In the genomic region with DNA sequence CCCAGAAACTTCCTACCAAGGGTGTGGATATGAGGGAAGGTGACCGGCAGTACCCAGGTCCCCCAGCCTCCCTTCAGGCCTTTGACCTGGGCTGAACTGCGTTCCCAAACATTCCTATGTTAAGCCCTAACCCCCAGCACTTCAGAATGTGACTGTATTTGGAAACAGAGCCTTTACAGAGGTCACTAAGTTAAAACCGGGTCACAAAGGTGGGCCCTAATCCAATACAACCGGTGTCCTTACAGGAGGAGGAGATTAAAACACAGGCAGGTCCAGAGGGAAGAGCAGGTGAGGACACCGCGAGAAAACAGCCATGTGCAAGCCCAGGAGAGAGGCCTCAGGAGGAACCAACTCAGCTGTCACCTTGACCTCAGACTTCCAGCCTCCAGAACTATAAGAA, we compare ENCODE assay signal across 23 cellular contexts.
"Had no signal": no experiment of that assay in that cellular context is flagged by ENCODE, and none has a peak within 500 bp of the region (broad histone marks: within the 10 kb centered on the region; RNA-seq: fewer than 3 reads in every experiment).

No MANE protein-coding gene starts in this region.

- H3K4me3 ChIP-seq: hepatocyte, lower lobe of right lung, ovary, psoas muscle, smooth muscle cell, suprapubic skin, transverse colon, upper lobe of right lung, uterus had no signal

- DNase-seq: cerebellar nuclear complex; cortex of kidney; effector memory CD8-positive, alpha-beta T cell; head of caudate nucleus; kidney glomerular epithelial cell; lower lobe of right lung; naive thymus-derived CD8-positive, alpha-beta T cell; occipital lobe; ovary; posterior cingulate gyrus; psoas muscle; stimulated activated CD4-positive, alpha-beta T cell treated with anti-CD3 and anti-CD28 coated beads, Interleukin-12 subunit alpha, Interleukin-12 subunit beta, amount 100 ng/mL, for 4 hours; stimulated activated CD4-positive, alpha-beta T cell treated with anti-CD3 and anti-CD28 coated beads, Interleukin-1b, Interleukin-23, amount 100 ng/mL, for 48 hours; stimulated activated CD4-positive, alpha-beta T cell treated with anti-CD3 and anti-CD28 coated beads, Interleukin-4, amount 100 ng/mL, for 1 hour; stimulated activated CD8-positive, alpha-beta memory T cell treated with anti-CD3 and anti-CD28 coated beads, Interleukin-4, amount 100 ng/mL, for 48 hours; stimulated activated naive CD4-positive, alpha-beta T cell; stimulated activated naive CD8-positive, alpha-beta T cell treated with anti-CD3 and anti-CD28 coated beads, Interleukin-15, amount 100 ng/mL, for 72 hours; transverse colon; upper lobe of right lung; uterus had no signal

- H3K36me3 ChIP-seq: ovary, suprapubic skin, transverse colon, upper lobe of right lung, uterus had no signal

- ATAC-seq: effector memory CD8-positive, alpha-beta T cell; naive thymus-derived CD8-positive, alpha-beta T cell had no signal

- H3K27ac ChIP-seq: hepatocyte, lower lobe of right lung, ovary, psoas muscle, suprapubic skin, transverse colon, upper lobe of right lung, uterus had no signal

- H3K4me1 ChIP-seq: suprapubic skin, upper lobe of right lung, uterus had no signal

- H3K9me3 ChIP-seq: lower lobe of right lung, ovary, psoas muscle, suprapubic skin, transverse colon, upper lobe of right lung, uterus had no signal

- H3K27me3 ChIP-seq: hepatocyte, ovary, suprapubic skin, transverse colon, upper lobe of right lung, uterus had no signal
